16 cellular contexts compared by ENCODE assay signal in the genomic region with DNA sequence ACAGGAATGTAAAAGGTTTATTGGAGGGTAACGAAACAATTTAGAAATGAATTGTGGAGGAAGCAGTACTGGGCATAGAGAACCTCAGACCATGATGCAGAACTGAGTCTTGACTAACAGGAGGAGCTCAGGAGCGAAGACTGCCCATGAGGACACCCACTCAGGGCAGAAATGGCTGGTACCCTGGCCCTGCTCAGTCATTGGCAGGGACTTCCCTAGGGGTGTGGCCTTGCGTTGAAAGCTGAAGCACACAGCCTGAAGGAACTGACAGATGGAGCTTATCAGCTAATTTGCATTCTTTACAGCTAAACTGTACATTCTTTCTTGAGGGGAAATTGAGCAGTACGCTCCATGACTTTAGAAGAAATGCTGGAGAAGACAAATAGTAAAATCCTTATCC. TPM values are rescaled to one million over a fixed set of nuclear protein-coding genes. Genes with fewer than 3 reads are reported as not detected.
A peak's percentile ranks its signal among the peaks of the same experiment; 100 is the strongest.
DNase-seq lines count a peak whose midpoint lies in the region; TF ChIP-seq lines count a peak whose summit lies in the region.
"Had no signal": no experiment of that assay in that cellular context is flagged by ENCODE, and none has a peak within 500 bp of the region (broad histone marks: within the 10 kb centered on the region; RNA-seq: fewer than 3 reads in every experiment).

No MANE protein-coding gene starts in this region.

- peaks cover 32% of the 10 kb centered on the region for H3K36me3 Mint-ChIP-seq in activated naive CD4-positive, alpha-beta T cell treated with anti-CD3 and anti-CD28 coated beads, Interleukin-2, amount 10 ng/mL, durations not matched to agents 7 days and 5 days

- H3K27ac Mint-ChIP-seq in activated naive CD4-positive, alpha-beta T cell treated with anti-CD3 and anti-CD28 coated beads, Interleukin-2, amount 10 ng/mL, durations not matched to agents 7 days and 5 days = no peak overlapping the region
- H3K27ac Mint-ChIP-seq: activated CD8-positive, alpha-beta T cell treated with anti-CD3 and anti-CD28 coated beads, Interleukin-2, amount 10 ng/mL, durations not matched to agents 7 days and 5 days; activated T-helper 1 cell treated with anti-CD3 and anti-CD28 coated beads, Interleukin-12 subunit alpha, Interleukin-12 subunit beta, Interleukin-2, Interleukin-4 antibody, amounts not matched to agents 30 ng/mL and 10 ng/mL and 1 ng/mL, durations not matched to agents 14 hours and 24 hours and 36 hours; IgD-negative memory B cell had no signal

- DNase-seq in NCI-H1694 treated with DMSO at 0.1 percent for 48 hours (lab: John Stamatoyannopoulos, UW) = peak; percentile 6
- DNase-seq in NCI-H1694 (lab: John Stamatoyannopoulos, UW) = no peak
- DNase-seq in NCI-H82 treated with DMSO at 0.1 percent for 48 hours (lab: John Stamatoyannopoulos, UW; ENCODE audit: unreplicated experiment) = peak; percentile 63
- peak; percentile 69 for DNase-seq in fibroblast of villous mesenchyme (ENCODE audit: low read depth)
- peak; percentile 14 for DNase-seq in retina
- DNase-seq in NCI-H2196 (lab: John Stamatoyannopoulos, UW; ENCODE audit: unreplicated experiment) = no peak
- no peak for DNase-seq in NCI-H2029 (lab: John Stamatoyannopoulos, UW)
- no peak for DNase-seq in activated naive CD4-positive, alpha-beta T cell treated with anti-CD3 and anti-CD28 coated beads, Interleukin-2, amount 10 ng/mL, durations not matched to agents 7 days and 5 days
- DNase-seq: activated CD8-positive, alpha-beta T cell treated with anti-CD3 and anti-CD28 coated beads, Interleukin-2, amount 10 ng/mL, durations not matched to agents 7 days and 5 days; amniotic stem cell; kidney glomerular epithelial cell; NCI-H1105; occipital lobe had no signal

- no peak overlapping the region for H3K4me3 Mint-ChIP-seq in activated naive CD4-positive, alpha-beta T cell treated with anti-CD3 and anti-CD28 coated beads, Interleukin-2, amount 10 ng/mL, durations not matched to agents 7 days and 5 days
- H3K4me3 Mint-ChIP-seq: activated CD8-positive, alpha-beta T cell treated with anti-CD3 and anti-CD28 coated beads, Interleukin-2, amount 10 ng/mL, durations not matched to agents 7 days and 5 days; activated T-helper 1 cell treated with anti-CD3 and anti-CD28 coated beads, Interleukin-12 subunit alpha, Interleukin-12 subunit beta, Interleukin-2, Interleukin-4 antibody, amounts not matched to agents 30 ng/mL and 10 ng/mL and 1 ng/mL, durations not matched to agents 14 hours and 24 hours and 36 hours; IgD-negative memory B cell had no signal

- no peak overlapping the region for H3K4me3 ChIP-seq in fibroblast of villous mesenchyme (ENCODE audit: low read depth, low read length)
- H3K4me3 ChIP-seq: SJSA1 had no signal

- H3K4me1 Mint-ChIP-seq in activated naive CD4-positive, alpha-beta T cell treated with anti-CD3 and anti-CD28 coated beads, Interleukin-2, amount 10 ng/mL, durations not matched to agents 7 days and 5 days = no peaks in the 10 kb centered on the region
- H3K4me1 Mint-ChIP-seq: IgD-negative memory B cell had no signal

- CTCF ChIA-PET in activated naive CD4-positive, alpha-beta T cell treated with anti-CD3 and anti-CD28 coated beads, Interleukin-2, amount 10 ng/mL, durations not matched to agents 7 days and 5 days (lab: Charles Lee) = interaction anchor here (0.6 kb wide), 1 partner anchor 48 kb away, joined by 4 read pairs; no protein-coding TSS in a partner anchor

- TF ChIP-seq CTCF in fibroblast of villous mesenchyme (IDR thresholded peaks at IDR 0.05; ENCODE audit: insufficient read depth, low read depth, low read length) = no peak

- H3K9me3 Mint-ChIP-seq in activated naive CD4-positive, alpha-beta T cell treated with anti-CD3 and anti-CD28 coated beads, Interleukin-2, amount 10 ng/mL, durations not matched to agents 7 days and 5 days = no peaks in the 10 kb centered on the region
- H3K9me3 Mint-ChIP-seq: activated T-helper 1 cell treated with anti-CD3 and anti-CD28 coated beads, Interleukin-12 subunit alpha, Interleukin-12 subunit beta, Interleukin-2, Interleukin-4 antibody, amounts not matched to agents 30 ng/mL and 10 ng/mL and 1 ng/mL, durations not matched to agents 14 hours and 24 hours and 36 hours had no signal

- no peaks in the 10 kb centered on the region for H3K27me3 Mint-ChIP-seq in activated naive CD4-positive, alpha-beta T cell treated with anti-CD3 and anti-CD28 coated beads, Interleukin-2, amount 10 ng/mL, durations not matched to agents 7 days and 5 days
- H3K27me3 Mint-ChIP-seq: IgD-negative memory B cell had no signal

RNA-seq across cellular contexts. Expression of a gene that starts 57.1 kb away (rescaled TPM):
- total RNA-seq in fibroblast of villous mesenchyme = 9.1 and 10.3 TPM in 2 replicates

Comparison
In these comparisons a context has a peak if more than half of its experiments do, and no peak if none do; other contexts are left out.
1. DNase-seq: peak in NCI-H1694 treated with DMSO at 0.1 percent for 48 hours (single experiment), NCI-H82 treated with DMSO at 0.1 percent for 48 hours (single experiment), fibroblast of villous mesenchyme (single experiment) and retina (single experiment); none in NCI-H1694 (single experiment), NCI-H2196 (single experiment), NCI-H2029 (single experiment) and activated naive CD4-positive, alpha-beta T cell treated with anti-CD3 and anti-CD28 coated beads, Interleukin-2, amount 10 ng/mL, durations not matched to agents 7 days and 5 days (single experiment).